ENCODE assay signal across 2 cellular contexts in genomic region chr2:37829616-37830385, GRCh38.
TF ChIP-seq lines count a peak whose summit lies in the region.

No MANE protein-coding gene starts in this region.

TF ChIP-seq in SK-N-SH, 30 proteins besides CTCF, POLR2A, EP300 and RAD21 (continued from another document):
- no peak for TF ChIP-seq PBX3 (IDR thresholded peaks at IDR 0.05)
- TF ChIP-seq TEAD4 (IDR thresholded peaks at IDR 0.05; ENCODE audit: borderline replicate concordance, insufficient read depth), result no peak
- TF ChIP-seq YY1 (IDR thresholded peaks at IDR 0.05; ENCODE audit: low read depth), result no peak

TF ChIP-seq in HepG2, 621 proteins besides CTCF, POLR2A, EP300 and RAD21 (continued from another document):
- no peak for TF ChIP-seq ZKSCAN8 (CRISPR knock-in tag; IDR thresholded peaks at IDR 0.05; ENCODE audit: borderline replicate concordance)
- TF ChIP-seq FOXC1 (CRISPR knock-in tag; IDR thresholded peaks at IDR 0.05; ENCODE audit: borderline replicate concordance), result no peak
- no peak for TF ChIP-seq NR1H2 (CRISPR knock-in tag; IDR thresholded peaks at IDR 0.05; ENCODE audit: borderline replicate concordance, low read depth)
- TF ChIP-seq ZNF275 (CRISPR knock-in tag; IDR thresholded peaks at IDR 0.05; ENCODE audit: borderline replicate concordance), result no peak
- no peak for TF ChIP-seq DR1 (CRISPR knock-in tag; IDR thresholded peaks at IDR 0.05)
- no peak for TF ChIP-seq GMEB1 (CRISPR knock-in tag; IDR thresholded peaks at IDR 0.05; ENCODE audit: borderline replicate concordance)
- TF ChIP-seq ZFP90 (CRISPR knock-in tag; IDR thresholded peaks at IDR 0.05; ENCODE audit: borderline replicate concordance), result no peak
- TF ChIP-seq ZNF225 (CRISPR knock-in tag; IDR thresholded peaks at IDR 0.05), result no peak
- no peak for TF ChIP-seq ZFP36 (IDR thresholded peaks at IDR 0.05; ENCODE audit: borderline replicate concordance, low read depth, low read length, partially characterized antibody)
- no peak for TF ChIP-seq TMF1 (CRISPR knock-in tag; IDR thresholded peaks at IDR 0.05; ENCODE audit: low read depth)
- no peak for TF ChIP-seq ZNF383 (CRISPR knock-in tag; IDR thresholded peaks at IDR 0.05; ENCODE audit: borderline replicate concordance)
- TF ChIP-seq ZMYM2 (CRISPR knock-in tag; IDR thresholded peaks at IDR 0.05), result no peak
- TF ChIP-seq ZNF709 (CRISPR knock-in tag; IDR thresholded peaks at IDR 0.05), result no peak
- no peak for TF ChIP-seq ZNF776 (CRISPR knock-in tag; IDR thresholded peaks at IDR 0.05)
- TF ChIP-seq SKI (IDR thresholded peaks at IDR 0.05; ENCODE audit: partially characterized antibody), result no peak
